ENCODE assay signal across 1 cellular context in the genomic region with DNA sequence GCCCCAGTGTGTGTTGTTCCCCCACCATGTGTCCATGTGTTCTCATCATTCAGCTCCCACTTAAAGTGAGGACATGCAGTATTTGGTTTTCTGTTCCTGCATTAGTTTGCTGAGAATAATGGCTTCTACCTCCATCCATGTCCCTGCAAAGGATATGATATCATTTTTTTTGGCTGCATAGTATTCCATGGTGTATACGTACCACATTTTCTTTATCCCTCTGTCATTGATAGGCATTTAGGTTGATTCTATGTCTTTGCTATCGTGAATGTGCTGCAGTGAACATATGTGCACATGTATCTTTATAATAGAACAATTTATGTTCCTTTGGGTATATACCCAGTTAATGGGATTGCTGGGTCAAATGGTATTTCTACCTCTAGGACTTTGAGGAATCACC. TPM values are rescaled to one million over a fixed set of nuclear protein-coding genes. Genes with fewer than 3 reads are reported as not detected.
"Had no signal": no experiment of that assay in that cellular context is flagged by ENCODE, and none has a peak within 500 bp of the region (broad histone marks: within the 10 kb centered on the region; RNA-seq: fewer than 3 reads in every experiment).

No MANE protein-coding gene starts in this region.

RNA-seq across cellular contexts. Expression of a gene that starts 30.8 kb away (rescaled TPM):
- total RNA-seq: SJCRH30 had no signal

RNA-seq across cellular contexts. Expression of a gene that starts 32.9 kb away (rescaled TPM):
- total RNA-seq: SJCRH30 had no signal
